24 cellular contexts compared by ENCODE assay signal in the genomic region with DNA sequence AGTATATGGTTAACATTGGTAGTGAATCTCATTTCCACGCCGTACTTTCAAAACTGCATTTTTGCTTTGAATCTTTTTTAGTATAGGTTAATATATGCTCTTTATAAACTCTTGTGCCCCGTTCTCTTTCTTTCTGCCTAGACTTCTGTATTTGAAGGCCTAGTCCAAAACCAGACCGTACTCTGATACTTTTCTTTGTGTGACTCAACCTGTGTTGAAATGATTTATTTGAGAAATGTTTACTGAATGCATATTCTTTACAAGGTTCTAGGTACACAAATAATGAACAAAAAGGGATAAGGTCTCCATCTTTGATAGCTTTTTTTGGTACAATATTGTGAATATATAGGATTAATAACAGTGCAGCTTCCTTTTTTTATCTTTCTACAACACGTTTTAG. TPM values are rescaled to one million over a fixed set of nuclear protein-coding genes. Genes with fewer than 3 reads are reported as not detected.
"Had no signal": no experiment of that assay in that cellular context is flagged by ENCODE, and none has a peak within 500 bp of the region (broad histone marks: within the 10 kb centered on the region; RNA-seq: fewer than 3 reads in every experiment).

No MANE protein-coding gene starts in this region.

- H3K27ac Mint-ChIP-seq: activated CD4-positive, alpha-beta memory T cell treated with anti-CD3 and anti-CD28 coated beads for 36 hours; activated CD4-positive, alpha-beta T cell treated with anti-CD3 and anti-CD28 coated beads, Interleukin-2, amount 10 ng/mL, durations not matched to agents 7 days and 5 days; activated naive CD8-positive, alpha-beta T cell treated with anti-CD3 and anti-CD28 coated beads, Interleukin-2, amount 10 ng/mL, durations not matched to agents 7 days and 5 days; activated T-helper 2 cell treated with anti-CD3 and anti-CD28 coated beads, Interferon-gamma antibody, Interleukin-2, Interleukin-4, amounts not matched to agents 10 μg/mL and 5 μg/mL and 100 μg/mL, durations not matched to agents 14 hours and 24 hours and 36 hours had no signal

- H3K27me3 ChIP-seq: ascending aorta, body of pancreas had no signal

- H3K4me1 Mint-ChIP-seq: activated CD4-positive, alpha-beta T cell treated with anti-CD3 and anti-CD28 coated beads, Interleukin-2, amount 10 ng/mL, durations not matched to agents 7 days and 5 days had no signal

- H3K4me3 Mint-ChIP-seq: activated CD4-positive, alpha-beta memory T cell treated with anti-CD3 and anti-CD28 coated beads for 36 hours; activated CD4-positive, alpha-beta T cell treated with anti-CD3 and anti-CD28 coated beads, Interleukin-2, amount 10 ng/mL, durations not matched to agents 7 days and 5 days; activated naive CD8-positive, alpha-beta T cell treated with anti-CD3 and anti-CD28 coated beads, Interleukin-2, amount 10 ng/mL, durations not matched to agents 7 days and 5 days; activated T-cell treated with anti-CD3 and anti-CD28 coated beads, Interleukin-2, amount 50 U/mL, for 4 hours; T-cell had no signal

- H3K36me3 Mint-ChIP-seq: activated CD4-positive, alpha-beta memory T cell treated with anti-CD3 and anti-CD28 coated beads for 36 hours had no signal

- H3K4me3 ChIP-seq: ascending aorta, body of pancreas, K562, SK-N-MC had no signal

- DNase-seq: activated CD4-positive, alpha-beta memory T cell treated with anti-CD3 and anti-CD28 coated beads for 36 hours; activated CD4-positive, alpha-beta T cell treated with anti-CD3 and anti-CD28 coated beads, Interleukin-2, amount 10 ng/mL, durations not matched to agents 7 days and 5 days; activated CD4-positive, CD25-positive, alpha-beta regulatory T cell; activated CD8-positive, alpha-beta memory T cell treated with anti-CD3 and anti-CD28 coated beads for 24 hours; activated naive CD4-positive, alpha-beta T cell treated with anti-CD3 and anti-CD28 coated beads, Interleukin-2, amount 50 U/mL, for 16 hours; activated naive CD8-positive, alpha-beta T cell treated with anti-CD3 and anti-CD28 coated beads, Interleukin-2, amount 10 ng/mL, durations not matched to agents 7 days and 5 days; activated T-cell treated with anti-CD3 and anti-CD28 coated beads, Interleukin-2, amount 50 U/mL, for 4 hours; amniotic stem cell; body of pancreas; cerebellar nuclear complex; Kasumi-1; NCI-H1105 treated with DMSO at 0.1 percent for 48 hours; NCI-H1436 treated with DMSO at 0.1 percent for 48 hours; NCI-H187; NCI-H2081; NCI-H510A treated with DMSO at 0.1 percent for 48 hours; SHP77 treated with DMSO at 0.1 percent for 48 hours; T-cell had no signal

- H3K36me3 ChIP-seq: ascending aorta had no signal

- H3K27ac ChIP-seq: body of pancreas, SK-N-MC, VCaP had no signal

- ATAC-seq: activated T-cell treated with anti-CD3 and anti-CD28 coated beads, Interleukin-2, amount 50 U/mL, for 4 hours; body of pancreas; K562; T-cell had no signal

- H3K9me3 ChIP-seq: ascending aorta, body of pancreas had no signal

- H3K27me3 Mint-ChIP-seq: activated CD4-positive, alpha-beta memory T cell treated with anti-CD3 and anti-CD28 coated beads for 36 hours; activated CD4-positive, alpha-beta T cell treated with anti-CD3 and anti-CD28 coated beads, Interleukin-2, amount 10 ng/mL, durations not matched to agents 7 days and 5 days; activated naive CD8-positive, alpha-beta T cell treated with anti-CD3 and anti-CD28 coated beads, Interleukin-2, amount 10 ng/mL, durations not matched to agents 7 days and 5 days; T-cell had no signal

- H3K9me3 Mint-ChIP-seq: activated CD4-positive, alpha-beta memory T cell treated with anti-CD3 and anti-CD28 coated beads for 36 hours; activated CD4-positive, alpha-beta T cell treated with anti-CD3 and anti-CD28 coated beads, Interleukin-2, amount 10 ng/mL, durations not matched to agents 7 days and 5 days; activated naive CD8-positive, alpha-beta T cell treated with anti-CD3 and anti-CD28 coated beads, Interleukin-2, amount 10 ng/mL, durations not matched to agents 7 days and 5 days; activated T-cell treated with anti-CD3 and anti-CD28 coated beads, Interleukin-2, amount 50 U/mL, for 4 hours; activated T-helper 2 cell treated with anti-CD3 and anti-CD28 coated beads, Interferon-gamma antibody, Interleukin-2, Interleukin-4, amounts not matched to agents 10 μg/mL and 5 μg/mL and 100 μg/mL, durations not matched to agents 14 hours and 24 hours and 36 hours; T-cell had no signal

RNA-seq across cellular contexts. Expression of a gene that starts 50.5 kb away (rescaled TPM):
- total RNA-seq: activated CD4-positive, alpha-beta memory T cell treated with anti-CD3 and anti-CD28 coated beads for 36 hours; activated CD4-positive, alpha-beta T cell treated with anti-CD3 and anti-CD28 coated beads, Interleukin-2, amount 10 ng/mL, durations not matched to agents 7 days and 5 days; activated naive CD8-positive, alpha-beta T cell treated with anti-CD3 and anti-CD28 coated beads, Interleukin-2, amount 10 ng/mL, durations not matched to agents 7 days and 5 days; activated T-cell treated with anti-CD3 and anti-CD28 coated beads, Interleukin-2, amount 50 U/mL, for 4 hours; activated T-helper 2 cell treated with anti-CD3 and anti-CD28 coated beads, Interferon-gamma antibody, Interleukin-2, Interleukin-4, amounts not matched to agents 10 μg/mL and 5 μg/mL and 100 μg/mL, durations not matched to agents 14 hours and 24 hours and 36 hours; ascending aorta; K562; T-helper 2 cell treated with Interferon-gamma antibody and Interleukin-4, amounts not matched to agents 100 ng/mL and 5 ng/mL, for 36 hours had no signal
